In genomic region chr5:172903790-172904189, GRCh38 we compare ENCODE assay signal across 8 cellular contexts. TPM values are rescaled to one million over a fixed set of nuclear protein-coding genes. Genes with fewer than 3 reads are reported as not detected.
DNase-seq lines count a peak whose midpoint lies in the region; ATAC-seq and TF ChIP-seq lines count a peak whose summit lies in the region.

No MANE protein-coding gene starts in this region.

- H3K9ac ChIP-seq in SK-N-SH = peak overlapping the region; percentile 49

- peaks cover 30% of the 10 kb centered on the region for H3F3A ChIP-seq in SK-N-SH (replicated peaks; ENCODE audit: insufficient read depth)

- peak; percentile 97 for DNase-seq in ELR (ENCODE audit: low read depth)
- peak; percentile 39 for DNase-seq in SK-N-SH
- DNase-seq in glomerular visceral epithelial cell (ENCODE audit: extremely low spot score) = peak; percentile 95
- DNase-seq in skeletal muscle cell (ENCODE audit: low read depth) = peak; percentile 90
- no peak for DNase-seq in germinal center (ENCODE audit: low spot score)
- DNase-seq in NCI-H748 (lab: John Stamatoyannopoulos, UW; ENCODE audit: unreplicated experiment) = no peak
- DNase-seq in CD4-positive, alpha-beta memory T cell = no peak

- H3K36me3 ChIP-seq in SK-N-SH (replicated peaks in 1 of 2; ENCODE audit: control insufficient read depth in 1 of 2, insufficient read depth in 2 of 2, low read length in 1 of 2) = peaks cover 0 to 9% of the 10 kb centered on the region in 2 experiments
- no peaks in the 10 kb centered on the region for H3K36me3 ChIP-seq in CD4-positive, alpha-beta memory T cell (ENCODE audit: insufficient read depth, low read length)

- peaks cover 30 to 59% of the 10 kb centered on the region in 2 experiments for H3K4me1 ChIP-seq in SK-N-SH (ENCODE audit: control insufficient read depth in 1 of 2, insufficient read depth in 2 of 2, low read depth in 1 of 2, low read length in 1 of 2)
- no peaks in the 10 kb centered on the region for H3K4me1 ChIP-seq in CD4-positive, alpha-beta memory T cell (ENCODE audit: insufficient read depth, low read length)

- H3K9me2 ChIP-seq in SK-N-SH = no peaks in the 10 kb centered on the region

- peaks cover 0 to 2% (median under 1%) of the 10 kb centered on the region in 4 donors for H3K4me1 Mint-ChIP-seq in CD4-positive, alpha-beta memory T cell

- peak overlapping the region; percentile 37 for H3K4me2 ChIP-seq in SK-N-SH

- H3K27me3 Mint-ChIP-seq in CD4-positive, alpha-beta memory T cell = no peaks in the 10 kb centered on the region

- POLR2A ChIA-PET in SK-N-SH (lab: Yijun Ruan, JAX) = no interaction called here
- POLR2A ChIA-PET in CD4-positive, alpha-beta memory T cell (lab: Charles Lee; ENCODE audit: partially characterized antibody) = interaction anchor here (1.4 kb wide), 1 partner anchor 139 kb away, joined by 3 read pairs; no protein-coding TSS in a partner anchor

- peaks cover 6 to 22% of the 10 kb centered on the region in 2 donors for H3K36me3 Mint-ChIP-seq in CD4-positive, alpha-beta memory T cell

- H3K27me3 ChIP-seq in SK-N-SH (ENCODE audit: insufficient read depth) = no peaks in the 10 kb centered on the region
- no peaks in the 10 kb centered on the region for H3K27me3 ChIP-seq in CD4-positive, alpha-beta memory T cell (ENCODE audit: insufficient read depth, low read length)

- TF ChIP-seq EP300 in SK-N-SH (IDR thresholded peaks at IDR 0.05; ENCODE audit: borderline replicate concordance in 1 of 2, low read depth in 1 of 2, low read length in 1 of 2) = 0 out of 4 replicates have a peak, but pooled peaks of 1 of the 2 experiments have one; percentile 21

- H3K27ac ChIP-seq in SK-N-SH (ENCODE audit: low read depth in 2 of 2, low read length in 1 of 2) = peak overlapping the region; percentile 76 to 100; a peak in 3 of 4 replicates
- H3K27ac ChIP-seq in CD4-positive, alpha-beta memory T cell (ENCODE audit: low read depth, low read length) = no peak overlapping the region

- no peak overlapping the region for H3K4me3 ChIP-seq in SK-N-SH (ENCODE audit: low read depth in 2 of 2, low read length in 1 of 2)
- H3K4me3 ChIP-seq in skeletal muscle cell (ENCODE audit: low read depth, low read length) = no peak overlapping the region
- H3K4me3 ChIP-seq in CD4-positive, alpha-beta memory T cell (ENCODE audit: low read length in 2 of 2) = no peak overlapping the region

- intact Hi-C loops in CD4-positive, alpha-beta memory T cell (cut with micrococcal nuclease) = no loop called here

- H3K27ac Mint-ChIP-seq in CD4-positive, alpha-beta memory T cell = peak overlapping the region in 2 of 7 donors; percentile 1 to 2

- no peaks in the 10 kb centered on the region for H4K20me1 ChIP-seq in SK-N-SH (ENCODE audit: insufficient read depth)

- H3K79me2 ChIP-seq in SK-N-SH (ENCODE audit: insufficient read depth) = peaks cover 22% of the 10 kb centered on the region; the same call in 1 of the 2 replicates

- no peak overlapping the region for H3K4me3 Mint-ChIP-seq in CD4-positive, alpha-beta memory T cell

- no peak for ATAC-seq in GM18517 (IDR thresholded peaks at IDR 0.05; ENCODE audit: unreplicated experiment)

- H3K9me3 ChIP-seq in SK-N-SH = no peaks in the 10 kb centered on the region
- no peaks in the 10 kb centered on the region for H3K9me3 ChIP-seq in CD4-positive, alpha-beta memory T cell (ENCODE audit: control insufficient read depth in 1 of 2, low read length in 2 of 2)

- no peak overlapping the region for H2AFZ ChIP-seq in SK-N-SH (ENCODE audit: low read depth)

- CTCF ChIA-PET in SK-N-SH (lab: Yijun Ruan, JAX) = interaction anchor here (0.8 to 4.4 kb wide), 3 partner anchors 187 to 197 kb away, joined by 3 to 23 read pairs (median 4); no protein-coding TSS in a partner anchor
- CTCF ChIA-PET in CD4-positive, alpha-beta memory T cell (lab: Charles Lee; ENCODE audit: partially characterized antibody) = no interaction called here

- 39% methylated on average over 4 of the region's 4 CpGs for whole genome bisulfite sequencing in SK-N-SH (ENCODE audit: low lambda C conversion rate)

- no peak for TF ChIP-seq RAD21 in SK-N-SH (IDR thresholded peaks at IDR 0.05; ENCODE audit: low read length)

- TF ChIP-seq CTCF in SK-N-SH (IDR thresholded peaks at IDR 0.05) = no peak

- H3K9me3 Mint-ChIP-seq in CD4-positive, alpha-beta memory T cell = no peaks in the 10 kb centered on the region

TF ChIP-seq in SK-N-SH, 30 proteins besides CTCF, POLR2A, EP300 and RAD21:
- TF ChIP-seq NFIC (IDR thresholded peaks at IDR 0.05; ENCODE audit: borderline replicate concordance) (peak; percentile 92), IRF3 (IDR thresholded peaks at IDR 0.05; ENCODE audit: low read depth, low read length) (no peak), POLR2AphosphoS5 (IDR thresholded peaks at IDR 0.05; ENCODE audit: low read depth, low read length) (0 out of 2 replicates have a peak, but pooled peaks have one; percentile 33), TCF12 (IDR thresholded peaks at IDR 0.05) (peak; percentile 50; the same call in 1 of the 2 replicates), TEAD4 (IDR thresholded peaks at IDR 0.05; ENCODE audit: borderline replicate concordance, insufficient read depth) (no peak), ELF1 (IDR thresholded peaks at IDR 0.05) (no peak), MAX (IDR thresholded peaks at IDR 0.05; ENCODE audit: low read depth) (0 out of 2 replicates have a peak, but pooled peaks have one; percentile 38), REST (IDR thresholded peaks at IDR 0.05; ENCODE audit: low read depth, low read length) (peak; percentile 30; the same call in 1 of the 2 replicates), SIN3A (IDR thresholded peaks at IDR 0.05; ENCODE audit: borderline replicate concordance, low read depth, low read length) (peak; percentile 73; the same call in 1 of the 2 replicates), JUND (IDR thresholded peaks at IDR 0.05) (peak; percentile 45), FOSL2 (IDR thresholded peaks at IDR 0.05; ENCODE audit: borderline replicate concordance, low read depth) (peak; percentile 63; the same call in 1 of the 2 replicates), PBX3 (IDR thresholded peaks at IDR 0.05) (0 out of 2 replicates have a peak, but pooled peaks have one; percentile 24), GATA2 (CRISPR knock-in tag; IDR thresholded peaks at IDR 0.05) (no peak)
TF ChIP-seq in SK-N-SH: peak in this region for 9.

RNA-seq across cellular contexts. Expression of gene RPL26L1, which starts 55.4 kb away (rescaled TPM):
- polyA plus RNA-seq in SK-N-SH (2012; rRNA removed) = 193 and 212 TPM in 2 replicates
- 199 and 206 TPM in 2 replicates for polyA plus RNA-seq in SK-N-SH (2012; cell fraction: cytosol; rRNA removed)
- 86.4 and 89.6 TPM in 2 replicates for polyA plus RNA-seq in SK-N-SH (2012; cell fraction: nucleus; rRNA removed)
- 10 to 100 TPM in 1 of 2 experiments, 1 to 10 TPM in 1; 9.6 to 13.3 TPM for total RNA-seq in CD4-positive, alpha-beta memory T cell
- polyA plus RNA-seq in CD4-positive, alpha-beta memory T cell = 10 to 100 TPM; 37.8 TPM

Comparison
In these comparisons a context has a peak if more than half of its experiments do, and no peak if none do; other contexts are left out.
1. DNase-seq: peak in ELR (single experiment), SK-N-SH (single experiment), glomerular visceral epithelial cell (single experiment) and skeletal muscle cell (single experiment); none in germinal center (single experiment), NCI-H748 (single experiment) and CD4-positive, alpha-beta memory T cell (0 of 5).